ENCODE assay signal across 20 cellular contexts in genomic region chr3:46916278-46916677, GRCh38. TPM values are rescaled to one million over a fixed set of nuclear protein-coding genes. Genes with fewer than 3 reads are reported as not detected.
DNase-seq lines count a peak whose midpoint lies in the region; ATAC-seq and TF ChIP-seq lines count a peak whose summit lies in the region.
"Had no signal": no experiment of that assay in that cellular context is flagged by ENCODE, and none has a peak within 500 bp of the region (broad histone marks: within the 10 kb centered on the region; RNA-seq: fewer than 3 reads in every experiment).

No MANE protein-coding gene starts in this region.

- peaks cover 6% of the 10 kb centered on the region for H3K4me1 ChIP-seq in CD8-positive, alpha-beta T cell (ENCODE audit: insufficient read depth, low read length)
- H3K4me1 ChIP-seq in GM23338 (ENCODE audit: insufficient read depth) = no peaks in the 10 kb centered on the region

- peaks cover 50% of the 10 kb centered on the region for H3K36me3 Mint-ChIP-seq in CD8-positive, alpha-beta T cell
- peaks cover 47% of the 10 kb centered on the region for H3K36me3 Mint-ChIP-seq in GM23338 (ENCODE audit: low read depth)
- H3K36me3 Mint-ChIP-seq in activated naive CD8-positive, alpha-beta T cell treated with anti-CD3 and anti-CD28 coated beads, Interleukin-2, amount 10 ng/mL, durations not matched to agents 7 days and 5 days = peaks cover 42% of the 10 kb centered on the region
- peaks cover 27 to 39% of the 10 kb centered on the region in 2 donors for H3K36me3 Mint-ChIP-seq in naive B cell

- no peak for TF ChIP-seq CTCF in CD8-positive, alpha-beta T cell (IDR thresholded peaks at IDR 0.05)
- no peak for TF ChIP-seq CTCF in GM23338 (conservative IDR thresholded peaks at IDR 0.05; ENCODE audit: low read depth in 2 of 2)

- no peak for DNase-seq in CD8-positive, alpha-beta T cell
- DNase-seq in GM23338 (ENCODE audit: low spot score) (no peak), naive B cell (no peak), NCI-H526 (lab: John Stamatoyannopoulos, UW) (no peak), NCI-H510A treated with DMSO at 0.1 percent for 48 hours (lab: John Stamatoyannopoulos, UW) (no peak), NK-92 (lab: John Stamatoyannopoulos, UW; ENCODE audit: unreplicated experiment) (no peak)
- no peak for DNase-seq in activated naive CD8-positive, alpha-beta T cell treated with anti-CD3 and anti-CD28 coated beads, Interleukin-2, amount 10 ng/mL, durations not matched to agents 7 days and 5 days
- DNase-seq: CD4-positive, CD25-positive, alpha-beta regulatory T cell; DMS79; HCEC 1CT; NCI-H1105 treated with DMSO at 0.1 percent for 48 hours; NCI-H1694 treated with DMSO at 0.1 percent for 48 hours; NCI-H2107; NCI-H345; NCI-H69; NK-92 treated with Interleukin-12 subunit alpha and Interleukin-12 subunit beta, amount 100 ng/mL, for 24 hours; SHP77 had no signal

- no peaks in the 10 kb centered on the region for H3K27me3 Mint-ChIP-seq in CD8-positive, alpha-beta T cell (ENCODE audit: low read depth)
- H3K27me3 Mint-ChIP-seq in GM23338 (ENCODE audit: insufficient read depth, low read depth, poor library complexity) = peaks cover 5% of the 10 kb centered on the region
- no peaks in the 10 kb centered on the region for H3K27me3 Mint-ChIP-seq in activated naive CD8-positive, alpha-beta T cell treated with anti-CD3 and anti-CD28 coated beads, Interleukin-2, amount 10 ng/mL, durations not matched to agents 7 days and 5 days
- H3K27me3 Mint-ChIP-seq in naive B cell = no peaks in the 10 kb centered on the region
- H3K27me3 Mint-ChIP-seq: CD4-positive, CD25-positive, alpha-beta regulatory T cell; IgD-negative memory B cell had no signal

- H4K20me1 ChIP-seq in GM23338 (replicated peaks; ENCODE audit: insufficient read depth) = no peaks in the 10 kb centered on the region; the same call in 1 of the 2 replicates

- no peak overlapping the region for H3K4me3 Mint-ChIP-seq in CD8-positive, alpha-beta T cell
- H3K4me3 Mint-ChIP-seq in GM23338 = no peak overlapping the region
- no peak overlapping the region for H3K4me3 Mint-ChIP-seq in activated naive CD8-positive, alpha-beta T cell treated with anti-CD3 and anti-CD28 coated beads, Interleukin-2, amount 10 ng/mL, durations not matched to agents 7 days and 5 days
- no peak overlapping the region for H3K4me3 Mint-ChIP-seq in naive B cell
- H3K4me3 Mint-ChIP-seq: CD4-positive, CD25-positive, alpha-beta regulatory T cell; IgD-negative memory B cell had no signal

- H3K27ac Mint-ChIP-seq in CD8-positive, alpha-beta T cell = peak overlapping the region; percentile 20
- H3K27ac Mint-ChIP-seq in GM23338 (no peak overlapping the region), naive B cell (peak overlapping the region in 5 of 6 donors; percentile 22 to 83 (median 68))
- peak overlapping the region; percentile 20 for H3K27ac Mint-ChIP-seq in activated naive CD8-positive, alpha-beta T cell treated with anti-CD3 and anti-CD28 coated beads, Interleukin-2, amount 10 ng/mL, durations not matched to agents 7 days and 5 days

- H3K36me3 ChIP-seq in CD8-positive, alpha-beta T cell (ENCODE audit: insufficient read depth, low read length) = peaks cover 31% of the 10 kb centered on the region
- H3K36me3 ChIP-seq in GM23338 (ENCODE audit: insufficient read depth) = peaks cover 29% of the 10 kb centered on the region

- peaks cover 3% of the 10 kb centered on the region for H3K9me3 Mint-ChIP-seq in CD8-positive, alpha-beta T cell
- H3K9me3 Mint-ChIP-seq in GM23338 = peaks cover 15% of the 10 kb centered on the region; the same call in 2 of the 3 replicates
- H3K9me3 Mint-ChIP-seq in activated naive CD8-positive, alpha-beta T cell treated with anti-CD3 and anti-CD28 coated beads, Interleukin-2, amount 10 ng/mL, durations not matched to agents 7 days and 5 days = peaks cover 2% of the 10 kb centered on the region
- peaks cover 2 to 5% (median 4%) of the 10 kb centered on the region in 7 donors for H3K9me3 Mint-ChIP-seq in naive B cell
- H3K9me3 Mint-ChIP-seq: IgD-negative memory B cell had no signal

- no peaks in the 10 kb centered on the region for H3K79me2 ChIP-seq in GM23338 (replicated peaks; ENCODE audit: insufficient read depth)

- H3K27ac ChIP-seq in CD8-positive, alpha-beta T cell (ENCODE audit: low read depth, low read length) = no peak overlapping the region
- H3K27ac ChIP-seq in GM23338 (ENCODE audit: low read depth) = peak overlapping the region; percentile 11; the same call in 1 of the 2 replicates

- 0 out of 2 replicates have a peak, but pooled peaks cover 6% of the 10 kb centered on the region for H3F3A ChIP-seq in GM23338 (replicated peaks; ENCODE audit: low read depth)

- H2AFZ ChIP-seq in GM23338 = no peak overlapping the region

- CTCF ChIA-PET in CD8-positive, alpha-beta T cell (lab: Charles Lee) = interaction anchor here (1.5 to 2.9 kb wide), 3 partner anchors 21 to 82 kb away, joined by 3 to 10 read pairs (median 5); no protein-coding TSS in a partner anchor

- no peak for ATAC-seq in CD8-positive, alpha-beta T cell
- ATAC-seq in GM23338 (no peak), naive B cell (ENCODE audit: low read depth in 2 of 2) (no peak)
- ATAC-seq in activated naive CD8-positive, alpha-beta T cell treated with anti-CD3 and anti-CD28 coated beads, Interleukin-2, amount 10 ng/mL, durations not matched to agents 7 days and 5 days (ENCODE audit: low read depth) = no peak

- H3K4me3 ChIP-seq in CD8-positive, alpha-beta T cell (ENCODE audit: low read depth, low read length) = no peak overlapping the region
- no peak overlapping the region for H3K4me3 ChIP-seq in GM23338

- H3K9me2 ChIP-seq in GM23338 (ENCODE audit: insufficient read depth) = no peaks in the 10 kb centered on the region; the same call in 1 of the 2 replicates

- H3K27me3 ChIP-seq in CD8-positive, alpha-beta T cell (ENCODE audit: insufficient read depth, low read length) = no peaks in the 10 kb centered on the region
- H3K27me3 ChIP-seq in GM23338 (ENCODE audit: insufficient read depth) = no peaks in the 10 kb centered on the region

- no peaks in the 10 kb centered on the region for H3K9me3 ChIP-seq in CD8-positive, alpha-beta T cell (ENCODE audit: low read length)

- no peak overlapping the region for H3K4me2 ChIP-seq in GM23338

- H3K4me1 Mint-ChIP-seq in CD8-positive, alpha-beta T cell (ENCODE audit: low read depth) = peaks cover 16% of the 10 kb centered on the region
- no peaks in the 10 kb centered on the region for H3K4me1 Mint-ChIP-seq in GM23338
- H3K4me1 Mint-ChIP-seq in activated naive CD8-positive, alpha-beta T cell treated with anti-CD3 and anti-CD28 coated beads, Interleukin-2, amount 10 ng/mL, durations not matched to agents 7 days and 5 days = peaks cover 18% of the 10 kb centered on the region
- peaks cover 2 to 8% (median 7%) of the 10 kb centered on the region in 3 donors for H3K4me1 Mint-ChIP-seq in naive B cell
- H3K4me1 Mint-ChIP-seq: IgD-negative memory B cell had no signal

- POLR2A ChIA-PET in CD8-positive, alpha-beta T cell (lab: Charles Lee) = interaction anchor here (0.6 kb wide), 1 partner anchor 65 kb away, joined by 4 read pairs; no protein-coding TSS in a partner anchor
- POLR2A ChIA-PET in activated naive CD8-positive, alpha-beta T cell treated with anti-CD3 and anti-CD28 coated beads, Interleukin-2, amount 10 ng/mL, durations not matched to agents 7 days and 5 days (lab: Charles Lee) = no interaction called here

- intact Hi-C loops in CD8-positive, alpha-beta T cell (cut with DNase I, micrococcal nuclease) = no loop called here

TF ChIP-seq in GM23338, 12 proteins besides CTCF, POLR2A, EP300 and RAD21:
- no peak for TF ChIP-seq STAT1 (IDR thresholded peaks at IDR 0.05; ENCODE audit: unreplicated experiment)
- no peak for TF ChIP-seq ETS1 (IDR thresholded peaks at IDR 0.05)
- TF ChIP-seq ZNF114 (CRISPR knock-in tag; IDR thresholded peaks at IDR 0.05) = no peak
- no peak for TF ChIP-seq POLR2AphosphoS5 (IDR thresholded peaks at IDR 0.05; ENCODE audit: low read depth)
- TF ChIP-seq JUNB (IDR thresholded peaks at IDR 0.05; ENCODE audit: unreplicated experiment) = no peak

RNA-seq across cellular contexts. Expression of gene PTH1R, which starts 38.8 kb away (rescaled TPM):
- not detected for total RNA-seq in CD8-positive, alpha-beta T cell
- 1.3 and 5.7 TPM in 2 replicates for total RNA-seq in GM23338 (2014; rRNA removed; shearing (Covaris generic))
- polyA plus RNA-seq in GM23338 (2016; fragmentation: Nextera tagmentation; extraction: Ambion mirVana) (1.1 and 1.9 TPM in 2 replicates), naive B cell (ENCODE audit: low read depth in 6 of 6) (not detected)
- not detected for total RNA-seq in activated naive CD8-positive, alpha-beta T cell treated with anti-CD3 and anti-CD28 coated beads, Interleukin-2, amount 10 ng/mL, durations not matched to agents 7 days and 5 days
- total RNA-seq: CD4-positive, CD25-positive, alpha-beta regulatory T cell; OCI-LY7 had no signal
- polyA plus RNA-seq: CD4-positive, CD25-positive, alpha-beta regulatory T cell; IgD-negative memory B cell had no signal

RNA-seq across cellular contexts. Expression of gene MYL3, which starts 53.0 kb away (rescaled TPM):
- not detected for total RNA-seq in CD8-positive, alpha-beta T cell
- total RNA-seq in GM23338 (2014; rRNA removed; shearing (Covaris generic)) = not detected in 2 replicates
- polyA plus RNA-seq in GM23338 (2016; fragmentation: Nextera tagmentation; extraction: Ambion mirVana) (1.0 TPM in 1 of 2 replicates, not detected in the other), naive B cell (ENCODE audit: low read depth in 6 of 6) (not detected)
- not detected for total RNA-seq in activated naive CD8-positive, alpha-beta T cell treated with anti-CD3 and anti-CD28 coated beads, Interleukin-2, amount 10 ng/mL, durations not matched to agents 7 days and 5 days
- total RNA-seq: CD4-positive, CD25-positive, alpha-beta regulatory T cell; HT1080; OCI-LY7 had no signal
- polyA plus RNA-seq: CD4-positive, CD25-positive, alpha-beta regulatory T cell; IgD-negative memory B cell had no signal
